ENCODE assay signal across 23 cellular contexts in genomic region chr7:102103027-102103372, GRCh38.
"Had no signal": no experiment of that assay in that cellular context is flagged by ENCODE, and none has a peak within 500 bp of the region (broad histone marks: within the 10 kb centered on the region; RNA-seq: fewer than 3 reads in every experiment).

No MANE protein-coding gene starts in this region.

- ATAC-seq: body of pancreas, gastrocnemius medialis, left ventricle myocardium superior, mucosa of descending colon, sciatic nerve had no signal

- H3K9me3 ChIP-seq: body of pancreas, colonic mucosa, gastrocnemius medialis, heart left ventricle, mucosa of descending colon, neutrophil, thoracic aorta, upper lobe of left lung had no signal

- FAIRE-seq: endometrium had no signal

- H3K4me2 ChIP-seq: smooth muscle cell had no signal

- H3K4me3 Mint-ChIP-seq: activated naive CD8-positive, alpha-beta T cell; activated T-helper 1 cell treated with anti-CD3 and anti-CD28 coated beads, Interleukin-12 subunit alpha, Interleukin-12 subunit beta, Interleukin-2, Interleukin-4 antibody, amounts not matched to agents 30 ng/mL and 10 ng/mL and 1 ng/mL, durations not matched to agents 14 hours and 24 hours and 36 hours; naive B cell had no signal

- H3K27me3 ChIP-seq: body of pancreas, colonic mucosa, gastrocnemius medialis, heart left ventricle, neutrophil, upper lobe of left lung had no signal

- H3K27ac ChIP-seq: body of pancreas, colonic mucosa, gastrocnemius medialis, heart left ventricle, neutrophil, thoracic aorta, upper lobe of left lung had no signal

- DNase-seq: activated CD4-positive, alpha-beta T cell treated with anti-CD3 and anti-CD28 coated beads, Interleukin-2, amount 50 U/mL, for 1 hour; activated T-cell treated with anti-CD3 and anti-CD28 coated beads for 4 hours; amygdala; body of pancreas; gastrocnemius medialis; heart left ventricle; kidney glomerular epithelial cell; left ventricle myocardium superior; mesenchymal stem cell; mucosa of descending colon; naive B cell; stimulated activated CD4-positive, alpha-beta T cell treated with anti-CD3 and anti-CD28 coated beads, Interleukin-4, amount 100 ng/mL, for 1 hour; T-helper 1 cell; T1000; upper lobe of left lung had no signal

- H3K27me3 Mint-ChIP-seq: activated naive CD8-positive, alpha-beta T cell; naive B cell had no signal

- H3K36me3 ChIP-seq: colonic mucosa had no signal

- H3K4me3 ChIP-seq: body of pancreas, colonic mucosa, gastrocnemius medialis, heart left ventricle, mucosa of descending colon, smooth muscle cell, thoracic aorta, upper lobe of left lung had no signal

- H3K4me1 ChIP-seq: body of pancreas, colonic mucosa, gastrocnemius medialis, heart left ventricle, upper lobe of left lung had no signal

- H3K27ac Mint-ChIP-seq: activated naive CD8-positive, alpha-beta T cell; activated T-helper 1 cell treated with anti-CD3 and anti-CD28 coated beads, Interleukin-12 subunit alpha, Interleukin-12 subunit beta, Interleukin-2, Interleukin-4 antibody, amounts not matched to agents 30 ng/mL and 10 ng/mL and 1 ng/mL, durations not matched to agents 14 hours and 24 hours and 36 hours had no signal

- H3K9me3 Mint-ChIP-seq: activated T-helper 1 cell treated with anti-CD3 and anti-CD28 coated beads, Interleukin-12 subunit alpha, Interleukin-12 subunit beta, Interleukin-2, Interleukin-4 antibody, amounts not matched to agents 30 ng/mL and 10 ng/mL and 1 ng/mL, durations not matched to agents 14 hours and 24 hours and 36 hours; naive B cell had no signal
